35 cellular contexts compared by ENCODE assay signal in genomic region chr18:595571-595970, GRCh38. TPM values are rescaled to one million over a fixed set of nuclear protein-coding genes. Genes with fewer than 3 reads are reported as not detected.
"Had no signal": no experiment of that assay in that cellular context is flagged by ENCODE, and none has a peak within 500 bp of the region (broad histone marks: within the 10 kb centered on the region; RNA-seq: fewer than 3 reads in every experiment).

No MANE protein-coding gene starts in this region.

- H3K4me3 Mint-ChIP-seq: dendritic cell treated with granulocyte-macrophage colony-stimulating factor and Interleukin-4, amounts not matched to agents 40 ng/mL and 50 ng/mL, for 4 days; memory B cell; stimulated activated naive B cell treated with anti-CD40 and anti-IgM and Interleukin-4, amounts not matched to agents 10 μg/mL and 1 μg/mL and 100 μg/mL, for 72 hours; stimulated activated naive CD8-positive, alpha-beta T cell treated with anti-CD3 and anti-CD28 coated beads, Interleukin-15, Interleukin-2, amounts not matched to agents 100 ng/mL and 50 ng/mL, for 24 hours had no signal

- H3K4me1 ChIP-seq: colonic mucosa, foreskin keratinocyte, psoas muscle, vagina had no signal

- H3K36me3 Mint-ChIP-seq: memory B cell, mesothelial cell of epicardium, naive B cell had no signal

- H3K9me3 Mint-ChIP-seq: memory B cell; mesothelial cell of epicardium; stimulated activated naive CD8-positive, alpha-beta T cell treated with anti-CD3 and anti-CD28 coated beads, Interleukin-15, Interleukin-2, amounts not matched to agents 100 ng/mL and 50 ng/mL, for 24 hours had no signal

- DNase-seq: colonic mucosa; effector CD8-positive, alpha-beta T cell; foreskin keratinocyte; glutamatergic neuron; heart right ventricle; hypothalamus; naive B cell; psoas muscle; right cardiac atrium; spleen; stimulated activated CD4-positive, alpha-beta T cell treated with anti-CD3 and anti-CD28 coated beads, Interleukin-15, amount 100 ng/mL, for 24 hours; stimulated activated CD4-positive, alpha-beta T cell treated with anti-CD3 and anti-CD28 coated beads, Interleukin-2, amount 100 ng/mL, for 48 hours; stimulated activated naive B cell treated with anti-CD40 and anti-IgM and Interleukin-4, amounts not matched to agents 10 μg/mL and 1 μg/mL and 100 μg/mL, for 72 hours; transverse colon had no signal

- H3K36me3 ChIP-seq: colonic mucosa, esophagus muscularis mucosa, heart right ventricle, ovary, spleen, suprapubic skin, transverse colon, vagina had no signal

- H3K27me3 ChIP-seq: colonic mucosa, ovary, suprapubic skin, vagina had no signal

- H3K27ac Mint-ChIP-seq: dendritic cell treated with granulocyte-macrophage colony-stimulating factor and Interleukin-4, amounts not matched to agents 40 ng/mL and 50 ng/mL, for 4 days; memory B cell; naive B cell; stimulated activated naive B cell treated with anti-CD40 and anti-IgM and Interleukin-4, amounts not matched to agents 10 μg/mL and 1 μg/mL and 100 μg/mL, for 72 hours; stimulated activated naive CD8-positive, alpha-beta T cell treated with anti-CD3 and anti-CD28 coated beads, Interleukin-15, Interleukin-2, amounts not matched to agents 100 ng/mL and 50 ng/mL, for 24 hours had no signal

- H3K4me3 ChIP-seq: colonic mucosa, heart right ventricle, lung, mucosa of descending colon, ovary, psoas muscle, spleen, suprapubic skin, vagina had no signal

- ATAC-seq: heart right ventricle, psoas muscle had no signal

- H3K27ac ChIP-seq: colonic mucosa, foreskin keratinocyte, heart right ventricle, ovary, psoas muscle, skin epidermis, spleen, suprapubic skin, transverse colon, vagina had no signal

- H3K9me3 ChIP-seq: colonic mucosa, esophagus muscularis mucosa, mucosa of descending colon, ovary, psoas muscle, suprapubic skin, transverse colon, vagina had no signal

- H3K4me1 Mint-ChIP-seq: memory B cell had no signal

RNA-seq across cellular contexts. Expression of gene CLUL1, which starts 1.2 kb away (rescaled TPM):
- total RNA-seq: chondrocyte, colonic mucosa, endothelial cell of umbilical vein, epithelial cell of proximal tubule, fibroblast of lung, heart right ventricle, left lobe of liver, liver, mucosa of descending colon, psoas muscle, transverse colon, vagina had no signal
- polyA plus RNA-seq: endothelial cell of umbilical vein, fibroblast of lung, heart right ventricle, psoas muscle, right cardiac atrium, spleen had no signal

RNA-seq across cellular contexts. Expression of gene CETN1, which starts 15.4 kb away (rescaled TPM):
- total RNA-seq: chondrocyte, colonic mucosa, endothelial cell of umbilical vein, epithelial cell of proximal tubule, esophagus muscularis mucosa, fibroblast of lung, foreskin keratinocyte, heart right ventricle, left lobe of liver, liver, lung, mesothelial cell of epicardium, mucosa of descending colon, ovary, psoas muscle, renal cortical epithelial cell, right cardiac atrium, spleen, suprapubic skin, transverse colon, ureter, vagina had no signal
- polyA plus RNA-seq: endothelial cell of umbilical vein, fibroblast of lung, foreskin keratinocyte, heart right ventricle, keratinocyte, liver, lung, ovary, psoas muscle, right cardiac atrium, spleen, thymus had no signal
